In genomic region chr6:8085053-8085511, GRCh38 we compare ENCODE assay signal across 8 cellular contexts. TPM values are rescaled to one million over a fixed set of nuclear protein-coding genes. Genes with fewer than 3 reads are reported as not detected.
DNase-seq lines count a peak whose midpoint lies in the region; ATAC-seq and TF ChIP-seq lines count a peak whose summit lies in the region.
"Had no signal": no experiment of that assay in that cellular context is flagged by ENCODE, and none has a peak within 500 bp of the region (broad histone marks: within the 10 kb centered on the region; RNA-seq: fewer than 3 reads in every experiment).

No MANE protein-coding gene starts in this region.

- H3K36me3 ChIP-seq in SJSA1 (peaks cover 48% of the 10 kb centered on the region), stomach (peaks cover 20 to 40% (median 39%) of the 10 kb centered on the region in 4 donors), OCI-LY7 (ENCODE audit: insufficient read depth, low read length) (peaks cover 92% of the 10 kb centered on the region)

- H4K20me1 ChIP-seq in OCI-LY7 (ENCODE audit: insufficient read depth, low read length): no peaks in the 10 kb centered on the region

- no peaks in the 10 kb centered on the region for H3K9me2 ChIP-seq in OCI-LY7 (ENCODE audit: insufficient read depth, low read length)

- H3K9me3 ChIP-seq in SJSA1 (replicated peaks): no peaks in the 10 kb centered on the region
- no peaks in the 10 kb centered on the region for H3K9me3 ChIP-seq in stomach
- peaks cover 9% of the 10 kb centered on the region; the same call in 1 of the 2 replicates for H3K9me3 ChIP-seq in OCI-LY7 (ENCODE audit: low read length)

- H3K27me3 ChIP-seq in SJSA1 (replicated peaks) (no peaks in the 10 kb centered on the region), stomach (no peaks in the 10 kb centered on the region)

- ATAC-seq in GM21576 (IDR thresholded peaks at IDR 0.05; ENCODE audit: unreplicated experiment): no peak

- CTCF ChIA-PET in HEK293T (lab: Yijun Ruan, JAX) (no interaction called here), OCI-LY7 (lab: Charles Lee; ENCODE audit: unreplicated experiment) (interaction anchor here (0.7 kb wide), 1 partner anchor 18 kb away, joined by 3 read pairs; no protein-coding TSS in a partner anchor)

- no peak for TF ChIP-seq POLR2A in stomach (IDR thresholded peaks at IDR 0.05)

- no TSS peak for BruUV-seq in OCI-LY7 (replicated peaks; lab: Mats Ljungman, UMichigan)

- peak overlapping the region; percentile 93 for H3K27ac ChIP-seq in SJSA1
- H3K27ac ChIP-seq in stomach: peak overlapping the region in 4 of 5 donors; percentile 13 to 84 (median 52)
- H3K27ac ChIP-seq in OCI-LY7 (ENCODE audit: low read depth, low read length, poor library complexity, severe bottlenecking): no peak overlapping the region

- intact Hi-C loops in stomach (cut with DNase I; ENCODE audit: low total_unique reads): no loop called here
- intact Hi-C loops in OCI-LY7 (cut with micrococcal nuclease; ENCODE audit: unreplicated experiment): no loop called here

- H3K79me2 ChIP-seq in OCI-LY7 (ENCODE audit: insufficient read depth, low read depth, low read length): peaks cover 19% of the 10 kb centered on the region; the same call in 1 of the 2 replicates

- DNase-seq in HEK293T (ENCODE audit: extremely low spot score): no peak
- DNase-seq in SJSA1 (ENCODE audit: low read depth in 1 of 2, low spot score in 2 of 2): peak; percentile 69 to 83
- peak; percentile 75 for DNase-seq in fibroblast of the conjunctiva (ENCODE audit: low read depth)
- DNase-seq in stomach: peak; percentile 37
- DNase-seq in activated naive CD4-positive, alpha-beta T cell treated with Interleukin-2 at 50 U/mL for 16 hours: no peak
- no peak for DNase-seq in OCI-LY7 (ENCODE audit: low spot score)
- DNase-seq: activated effector memory CD4-positive, alpha-beta T cell treated with Interleukin-2 at 50 U/mL for 16 hours had no signal

- H3K4me2 ChIP-seq in OCI-LY7 (ENCODE audit: low read length): no peak overlapping the region

- H2AFZ ChIP-seq in OCI-LY7 (ENCODE audit: low read length): no peak overlapping the region

- POLR2A ChIA-PET in HEK293T (lab: Yijun Ruan, JAX) (interaction anchor here (1.7 to 4.1 kb wide), 3 partner anchors 15 to 21 kb away, joined by 4 to 14 read pairs (median 12); partner anchors contain the start of genes BLOC1S5 and EEF1E1), OCI-LY7 (lab: Charles Lee) (interaction anchor here (0.8 to 1.7 kb wide), 4 partner anchors 12 to 19 kb away, joined by 3 to 5 read pairs (median 4); partner anchors contain the start of gene EEF1E1)

- TF ChIP-seq CTCF in stomach (IDR thresholded peaks at IDR 0.05) (no peak), OCI-LY7 (conservative IDR thresholded peaks at IDR 0.05; ENCODE audit: low read length) (no peak)

- no peak overlapping the region for H3K4me3 ChIP-seq in SJSA1
- no peak overlapping the region for H3K4me3 ChIP-seq in stomach
- no peak overlapping the region for H3K4me3 ChIP-seq in OCI-LY7 (ENCODE audit: low read depth, low read length, poor library complexity, severe bottlenecking)

- TF ChIP-seq EP300 in stomach (IDR thresholded peaks at IDR 0.05): no peak

- H3K4me1 ChIP-seq in SJSA1 (replicated peaks): peaks cover 42% of the 10 kb centered on the region
- H3K4me1 ChIP-seq in stomach: peaks cover 9 to 55% (median 37%) of the 10 kb centered on the region in 4 donors
- H3K4me1 ChIP-seq in OCI-LY7 (ENCODE audit: insufficient read depth, low read length, poor library complexity, severe bottlenecking): no peaks in the 10 kb centered on the region

- 32 to 58% (median 48%) methylated on average over 2 of the region's 2 CpGs for WGBS in stomach, 5 donors

TF ChIP-seq in HEK293T, 16 proteins besides CTCF, POLR2A, EP300 and RAD21:
- TF ChIP-seq ZNF384 (IDR thresholded peaks at IDR 0.05): peak; percentile 79
- no peak for TF ChIP-seq FOXM1 (IDR thresholded peaks at IDR 0.05; ENCODE audit: borderline replicate concordance)

RNA-seq across cellular contexts. Expression of gene EEF1E1, which starts 17.3 kb away (rescaled TPM):
- 52.9 and 154 TPM in 2 replicates for total RNA-seq in SJSA1 (2014; rRNA removed; shearing (Covaris generic))
- 10 to 100 TPM in 4 of 5 donors, under 1 TPM in 1; 0.87 to 40.6 (median 19.6) TPM for total RNA-seq in stomach
- polyA plus RNA-seq in stomach: 10 to 100 TPM; 32.2 to 51.3 (median 38.6) TPM
- 54.6 and 70.9 TPM in 2 replicates for total RNA-seq in OCI-LY7 (2014; rRNA removed; shearing (Covaris generic))
- total RNA-seq in OCI-LY7 (2022): 68.0 and 70.5 TPM in 2 replicates

RNA-seq across cellular contexts. Expression of gene BLOC1S5, which starts 20.9 kb away (rescaled TPM):
- 18.3 and 22.0 TPM in 2 replicates for total RNA-seq in SJSA1 (2014; rRNA removed; shearing (Covaris generic))
- total RNA-seq in stomach: 10 to 100 TPM in 2 of 5 donors, 1 to 10 TPM in 2, under 1 TPM in 1; 0.29 to 31.2 (median 5.8) TPM
- 10 to 100 TPM in 1 of 3 donors, 1 to 10 TPM in 2; 3.6 to 11.5 (median 8.5) TPM for polyA plus RNA-seq in stomach
- total RNA-seq in OCI-LY7 (2014; rRNA removed; shearing (Covaris generic)): 22.6 and 30.0 TPM in 2 replicates
- total RNA-seq in OCI-LY7 (2022): 25.7 and 30.7 TPM in 2 replicates

Comparison
In these comparisons a context has a peak if more than half of its experiments do, and no peak if none do; other contexts are left out.
1. DNase-seq: peak in SJSA1 (2 of 2), fibroblast of the conjunctiva (single experiment) and stomach (single experiment); none in HEK293T (single experiment), activated naive CD4-positive, alpha-beta T cell treated with Interleukin-2 at 50 U/mL for 16 hours (single experiment) and OCI-LY7 (single experiment).